In the genomic region with DNA sequence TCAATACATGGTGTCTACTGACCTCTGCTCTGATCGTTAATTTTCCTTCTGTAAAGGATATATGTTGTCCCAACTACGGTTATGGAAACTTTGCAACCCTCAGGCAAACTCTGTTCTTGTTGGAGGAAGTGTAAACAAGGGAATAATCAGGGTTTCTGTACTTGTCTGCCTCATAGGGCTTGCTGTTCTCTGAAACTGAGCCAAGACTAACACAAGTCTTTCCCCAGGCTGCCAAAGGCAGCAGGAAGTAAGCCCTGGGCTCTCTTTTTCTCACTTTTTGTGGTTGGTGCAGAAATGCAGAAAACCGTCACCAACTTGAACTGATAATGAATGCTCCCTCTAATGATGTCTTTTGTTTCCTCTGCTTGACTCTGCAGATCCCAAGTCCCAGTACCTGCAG, we compare ENCODE assay signal across 13 cellular contexts. TPM values are rescaled to one million over a fixed set of nuclear protein-coding genes. Genes with fewer than 3 reads are reported as not detected.
DNase-seq lines count a peak whose midpoint lies in the region; ATAC-seq and TF ChIP-seq lines count a peak whose summit lies in the region.
"Had no signal": no experiment of that assay in that cellular context is flagged by ENCODE, and none has a peak within 500 bp of the region (broad histone marks: within the 10 kb centered on the region; RNA-seq: fewer than 3 reads in every experiment).

No MANE protein-coding gene starts in this region.

- DNase-seq in NCI-H2029 (lab: John Stamatoyannopoulos, UW), result peak; percentile 36
- DNase-seq in epithelial cell of esophagus (ENCODE audit: low read depth), result peak; percentile 81
- no peak for DNase-seq in right lobe of liver
- no peak for DNase-seq in NCI-H2227 (lab: John Stamatoyannopoulos, UW; ENCODE audit: unreplicated experiment)
- DNase-seq: activated CD4-positive, alpha-beta T cell treated with anti-CD3 and anti-CD28 coated beads, Interleukin-2, amount 10 ng/mL, durations not matched to agents 7 days and 5 days; head of caudate nucleus; NCI-H187; SK-N-SH; trophoblast cell had no signal

- peak; percentile 89 to 99 (median 96) for ATAC-seq in right lobe of liver
- ATAC-seq in GM18861 (IDR thresholded peaks at IDR 0.05; ENCODE audit: unreplicated experiment), result no peak
- no peak for ATAC-seq in GM18867 (IDR thresholded peaks at IDR 0.05; ENCODE audit: unreplicated experiment)
- no peak for ATAC-seq in GM19452 (IDR thresholded peaks at IDR 0.05; ENCODE audit: unreplicated experiment)

- peaks cover 0 to 10% (median 4%) of the 10 kb centered on the region in 4 donors for H3K4me1 ChIP-seq in right lobe of liver

- TF ChIP-seq CTCF in 22Rv1 (IDR thresholded peaks at IDR 0.05), result no peak
- no peak for TF ChIP-seq CTCF in epithelial cell of esophagus (IDR thresholded peaks at IDR 0.05; ENCODE audit: insufficient read depth, low read depth, low read length, missing control alignments)
- TF ChIP-seq CTCF in right lobe of liver (IDR thresholded peaks at IDR 0.05), result no peak

- peak overlapping the region; percentile 72 for H3K27ac ChIP-seq in 22Rv1
- no peak overlapping the region for H3K27ac ChIP-seq in right lobe of liver

- WGBS in right lobe of liver (ENCODE audit: insufficient coverage, low coverage, low lambda C conversion rate, missing lambda C conversion rate), result 0% methylated on average over 3 of the region's 3 CpGs

- intact Hi-C loops in right lobe of liver (cut with DNase I), result no loop called here

- TF ChIP-seq POLR2A in right lobe of liver (IDR thresholded peaks at IDR 0.05), result no peak

- H3K36me3 ChIP-seq in right lobe of liver, result no peaks in the 10 kb centered on the region

- H3K9me3 ChIP-seq in right lobe of liver, result no peaks in the 10 kb centered on the region
- H3K9me3 ChIP-seq: SK-N-SH had no signal

- H3K4me3 ChIP-seq in epithelial cell of esophagus (ENCODE audit: low read length), result no peak overlapping the region
- H3K4me3 ChIP-seq in right lobe of liver, result no peak overlapping the region

- no peaks in the 10 kb centered on the region for H3K27me3 ChIP-seq in right lobe of liver

RNA-seq across cellular contexts. Expression of gene CYP4X1, which starts 7.6 kb away (rescaled TPM):
- total RNA-seq in right lobe of liver, result 1 to 10 TPM; 1.2 to 4.1 (median 2.1) TPM
- total RNA-seq: activated CD4-positive, alpha-beta T cell treated with anti-CD3 and anti-CD28 coated beads, Interleukin-2, amount 10 ng/mL, durations not matched to agents 7 days and 5 days had no signal

RNA-seq across cellular contexts. Expression of gene CYP4Z1, which starts 36.0 kb away (rescaled TPM):
- under 1 TPM in 4 of 6 experiments, not detected in 2; 0.30 to 0.64 (median 0.39) TPM for total RNA-seq in right lobe of liver
- total RNA-seq: activated CD4-positive, alpha-beta T cell treated with anti-CD3 and anti-CD28 coated beads, Interleukin-2, amount 10 ng/mL, durations not matched to agents 7 days and 5 days had no signal

Comparison
In these comparisons a context has a peak if more than half of its experiments do, and no peak if none do; other contexts are left out.
1. DNase-seq: peak in NCI-H2029 (single experiment) and epithelial cell of esophagus (single experiment); none in right lobe of liver (0 of 3) and NCI-H2227 (single experiment).
2. ATAC-seq: peak in right lobe of liver (4 of 4); none in GM18861 (single experiment), GM18867 (single experiment) and GM19452 (single experiment).